In the genomic region with DNA sequence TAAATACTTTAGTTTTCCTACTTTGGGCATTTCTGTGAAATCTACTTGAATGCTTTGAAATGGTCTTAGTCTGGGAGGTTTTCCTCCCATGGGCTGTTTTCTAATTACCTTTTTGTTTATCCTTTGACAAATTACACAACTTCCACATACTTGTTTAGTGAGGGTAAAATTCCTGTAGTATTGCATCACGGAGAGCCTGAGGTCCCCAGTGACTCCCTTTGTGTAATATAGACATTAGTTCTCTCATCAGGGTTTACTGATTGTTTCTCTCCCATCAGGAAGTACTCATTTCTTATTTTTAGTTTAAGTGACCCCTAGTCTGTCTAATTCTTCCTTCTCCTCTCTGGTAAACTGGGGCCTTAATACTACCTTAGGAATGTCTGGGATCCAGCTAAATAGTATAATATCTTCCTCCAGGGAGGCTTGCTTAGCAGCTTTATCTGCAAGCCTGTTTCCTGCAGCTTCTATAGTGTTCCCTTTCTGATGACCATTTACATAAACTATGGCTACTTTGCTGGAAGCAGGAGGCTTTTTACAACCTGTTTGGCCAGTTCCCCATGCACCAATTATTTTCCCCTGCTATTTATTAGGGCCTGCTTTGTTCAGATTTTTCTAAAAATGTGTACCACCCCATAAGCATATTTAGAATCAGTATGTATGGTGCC, we compare ENCODE assay signal across 1 cellular context.
A peak's percentile ranks its signal among the peaks of the same experiment; 100 is the strongest.
TF ChIP-seq lines count a peak whose summit lies in the region.

No MANE protein-coding gene starts in this region.

TF ChIP-seq in A549, 52 proteins besides CTCF, POLR2A, EP300 and RAD21 (continued from another document):
- TF ChIP-seq, protein P1, sequence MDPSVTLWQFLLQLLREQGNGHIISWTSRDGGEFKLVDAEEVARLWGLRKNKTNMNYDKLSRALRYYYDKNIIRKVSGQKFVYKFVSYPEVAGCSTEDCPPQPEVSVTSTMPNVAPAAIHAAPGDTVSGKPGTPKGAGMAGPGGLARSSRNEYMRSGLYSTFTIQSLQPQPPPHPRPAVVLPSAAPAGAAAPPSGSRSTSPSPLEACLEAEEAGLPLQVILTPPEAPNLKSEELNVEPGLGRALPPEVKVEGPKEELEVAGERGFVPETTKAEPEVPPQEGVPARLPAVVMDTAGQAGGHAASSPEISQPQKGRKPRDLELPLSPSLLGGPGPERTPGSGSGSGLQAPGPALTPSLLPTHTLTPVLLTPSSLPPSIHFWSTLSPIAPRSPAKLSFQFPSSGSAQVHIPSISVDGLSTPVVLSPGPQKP (IDR thresholded peaks at IDR 0.05; ENCODE audit: low read depth, low read length): no peak
- TF ChIP-seq MAFK (IDR thresholded peaks at IDR 0.05; ENCODE audit: partially characterized antibody): no peak
- no peak for TF ChIP-seq POLR2AphosphoS2 (conservative IDR thresholded peaks at IDR 0.05; ENCODE audit: low read length)
- no peak for TF ChIP-seq HDAC2 (IDR thresholded peaks at IDR 0.05)
- TF ChIP-seq, protein P2, sequence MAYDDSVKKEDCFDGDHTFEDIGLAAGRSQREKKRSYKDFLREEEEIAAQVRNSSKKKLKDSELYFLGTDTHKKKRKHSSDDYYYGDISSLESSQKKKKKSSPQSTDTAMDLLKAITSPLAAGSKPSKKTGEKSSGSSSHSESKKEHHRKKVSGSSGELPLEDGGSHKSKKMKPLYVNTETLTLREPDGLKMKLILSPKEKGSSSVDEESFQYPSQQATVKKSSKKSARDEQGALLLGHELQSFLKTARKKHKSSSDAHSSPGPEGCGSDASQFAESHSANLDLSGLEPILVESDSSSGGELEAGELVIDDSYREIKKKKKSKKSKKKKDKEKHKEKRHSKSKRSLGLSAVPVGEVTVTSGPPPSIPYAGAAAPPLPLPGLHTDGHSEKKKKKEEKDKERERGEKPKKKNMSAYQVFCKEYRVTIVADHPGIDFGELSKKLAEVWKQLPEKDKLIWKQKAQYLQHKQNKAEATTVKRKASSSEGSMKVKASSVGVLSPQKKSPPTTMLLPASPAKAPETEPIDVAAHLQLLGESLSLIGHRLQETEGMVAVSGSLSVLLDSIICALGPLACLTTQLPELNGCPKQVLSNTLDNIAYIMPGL (CRISPR knock-in tag; IDR thresholded peaks at IDR 0.05; ENCODE audit: borderline replicate concordance): no peak
- TF ChIP-seq FOSL2 (IDR thresholded peaks at IDR 0.05): no peak
- peak; percentile 42; the same call in 1 of the 2 replicates for TF ChIP-seq FOSL2 (CRISPR knock-in tag; IDR thresholded peaks at IDR 0.05)
